ENCODE assay signal across 31 cellular contexts in genomic region chr9:96033896-96034295, GRCh38.
"Had no signal": no experiment of that assay in that cellular context is flagged by ENCODE, and none has a peak within 500 bp of the region (broad histone marks: within the 10 kb centered on the region; RNA-seq: fewer than 3 reads in every experiment).

No MANE protein-coding gene starts in this region.

- H3K27ac ChIP-seq: SK-N-MC, VCaP had no signal

- H3K4me3 ChIP-seq: SK-N-MC had no signal

- H3K36me3 Mint-ChIP-seq: activated naive CD4-positive, alpha-beta T cell treated with anti-CD3 and anti-CD28 coated beads, Interleukin-2, amount 10 ng/mL, durations not matched to agents 7 days and 5 days had no signal

- DNase-seq: activated CD4-positive, alpha-beta memory T cell treated with anti-CD3 and anti-CD28 coated beads, Interleukin-2, amount 10 ng/mL, durations not matched to agents 7 days and 5 days; activated CD4-positive, alpha-beta T cell treated with anti-CD3 and anti-CD28 coated beads, Interleukin-2, amount 10 ng/mL, durations not matched to agents 7 days and 5 days; activated CD4-positive, CD25-positive, alpha-beta regulatory T cell; activated gamma-delta T cell treated with Interleukin-2 at 50 U/mL for 16 hours; activated naive CD4-positive, alpha-beta T cell treated with anti-CD3 and anti-CD28 coated beads, Interleukin-2, amount 10 ng/mL, durations not matched to agents 7 days and 5 days; activated T-cell treated with anti-CD3 and anti-CD28 coated beads, Interleukin-2, amount 50 U/mL, for 72 hours; Kasumi-1; KBM-7; NCI-H1048; NCI-H1417 treated with DMSO at 0.1 percent for 48 hours; NCI-H1694; NCI-H2029; NCI-H2107; NCI-H2171 treated with DMSO at 0.1 percent for 48 hours; NCI-H226; NCI-H526; NCI-H774; NK-92 treated with Interleukin-12 subunit alpha and Interleukin-12 subunit beta, amount 100 ng/mL, for 24 hours; OCI-M1; RPMI8226; T-cell; T-helper 2 cell; T1000 had no signal

- FAIRE-seq: TTC549 had no signal

- H3K4me3 Mint-ChIP-seq: activated CD4-positive, alpha-beta memory T cell treated with anti-CD3 and anti-CD28 coated beads, Interleukin-2, amount 10 ng/mL, durations not matched to agents 7 days and 5 days; activated CD4-positive, alpha-beta T cell treated with anti-CD3 and anti-CD28 coated beads, Interleukin-2, amount 10 ng/mL, durations not matched to agents 7 days and 5 days; activated naive CD4-positive, alpha-beta T cell treated with anti-CD3 and anti-CD28 coated beads, Interleukin-2, amount 10 ng/mL, durations not matched to agents 7 days and 5 days; activated T-cell treated with anti-CD3 and anti-CD28 coated beads, Interleukin-2, amount 50 U/mL, for 72 hours; brain; central memory CD8-positive, alpha-beta T cell; T-cell had no signal

- H3K27me3 Mint-ChIP-seq: T-cell had no signal

- ATAC-seq: activated T-cell treated with anti-CD3 and anti-CD28 coated beads, Interleukin-2, amount 50 U/mL, for 72 hours; Panc1; Right ventricle myocardium inferior; T-cell had no signal

- H3K4me1 Mint-ChIP-seq: activated CD4-positive, alpha-beta memory T cell treated with anti-CD3 and anti-CD28 coated beads, Interleukin-2, amount 10 ng/mL, durations not matched to agents 7 days and 5 days; activated CD4-positive, alpha-beta T cell treated with anti-CD3 and anti-CD28 coated beads, Interleukin-2, amount 10 ng/mL, durations not matched to agents 7 days and 5 days; activated naive CD4-positive, alpha-beta T cell treated with anti-CD3 and anti-CD28 coated beads, Interleukin-2, amount 10 ng/mL, durations not matched to agents 7 days and 5 days had no signal

- H3K27ac Mint-ChIP-seq: activated CD4-positive, alpha-beta memory T cell treated with anti-CD3 and anti-CD28 coated beads, Interleukin-2, amount 10 ng/mL, durations not matched to agents 7 days and 5 days; activated CD4-positive, alpha-beta T cell treated with anti-CD3 and anti-CD28 coated beads, Interleukin-2, amount 10 ng/mL, durations not matched to agents 7 days and 5 days; activated naive CD4-positive, alpha-beta T cell treated with anti-CD3 and anti-CD28 coated beads, Interleukin-2, amount 10 ng/mL, durations not matched to agents 7 days and 5 days; activated T-cell treated with anti-CD3 and anti-CD28 coated beads, Interleukin-2, amount 50 U/mL, for 72 hours; activated T-helper 2 cell treated with anti-CD3 and anti-CD28 coated beads, Interferon-gamma antibody, Interleukin-2, Interleukin-4, amounts not matched to agents 10 μg/mL and 5 μg/mL and 100 μg/mL, durations not matched to agents 14 hours and 24 hours and 36 hours; T-cell had no signal
